26 cellular contexts compared by ENCODE assay signal in genomic region chr13:52393572-52394357, GRCh38. TPM values are rescaled to one million over a fixed set of nuclear protein-coding genes. Genes with fewer than 3 reads are reported as not detected.
DNase-seq lines count a peak whose midpoint lies in the region; ATAC-seq and TF ChIP-seq lines count a peak whose summit lies in the region.
"Had no signal": no experiment of that assay in that cellular context is flagged by ENCODE, and none has a peak within 500 bp of the region (broad histone marks: within the 10 kb centered on the region; RNA-seq: fewer than 3 reads in every experiment).

No MANE protein-coding gene starts in this region.

- peak; percentile 41 for DNase-seq in GM23248
- peak; percentile 53 to 70 for DNase-seq in lung microvascular endothelial cell (ENCODE audit: low read depth in 2 of 2)
- DNase-seq in progenitor cell of endocrine pancreas (ENCODE audit: low spot score, unreplicated experiment), result no peak
- no peak for DNase-seq in stimulated activated CD4-positive, alpha-beta T cell treated with anti-CD3 and anti-CD28 coated beads, Interleukin-2, amount 100 ng/mL, for 48 hours
- DNase-seq in left cardiac atrium, result no peak
- DNase-seq: C1 segment of cervical spinal cord; CD8-positive, alpha-beta T cell; DMS 273 treated with DMSO at 0.1 percent for 48 hours; DMS79 treated with DMSO at 0.1 percent for 48 hours; GF-D8; NCI-H1048; NCI-H1417; NCI-H2029 treated with DMSO at 0.1 percent for 48 hours; NCI-H446 treated with DMSO at 0.1 percent for 48 hours; NCI-H526; NK-92 treated with Interleukin-12 subunit alpha and Interleukin-12 subunit beta, amount 100 ng/mL, for 24 hours; PC-9; RPMI8226; SHP77 treated with DMSO at 0.1 percent for 48 hours had no signal

- H4K20me1 ChIP-seq in GM23248 (ENCODE audit: insufficient read depth), result no peaks in the 10 kb centered on the region

- H3K9me3 Mint-ChIP-seq in progenitor cell of endocrine pancreas (ENCODE audit: low read depth), result no peaks in the 10 kb centered on the region
- H3K9me3 Mint-ChIP-seq: CD8-positive, alpha-beta T cell; GM23338 had no signal

- TF ChIP-seq CTCF in progenitor cell of endocrine pancreas (IDR thresholded peaks at IDR 0.05; ENCODE audit: unreplicated experiment), result no peak

- H3K36me3 Mint-ChIP-seq in progenitor cell of endocrine pancreas (ENCODE audit: insufficient read depth), result no peaks in the 10 kb centered on the region
- H3K36me3 Mint-ChIP-seq: CD8-positive, alpha-beta T cell had no signal

- 0 out of 2 replicates have a peak, but pooled peaks cover 4% of the 10 kb centered on the region for H3K79me2 ChIP-seq in GM23248 (ENCODE audit: insufficient read depth)

- no peaks in the 10 kb centered on the region for H3K27me3 ChIP-seq in GM23248 (replicated peaks; ENCODE audit: insufficient read depth)

- H2AFZ ChIP-seq in GM23248, result no peak overlapping the region
- H2AFZ ChIP-seq: GM23338, PC-9 had no signal

- H3K9me3 ChIP-seq in GM23248 (ENCODE audit: low read depth), result no peaks in the 10 kb centered on the region
- H3K9me3 ChIP-seq: HAP-1 had no signal

- peaks cover 9% of the 10 kb centered on the region for H3K27me3 Mint-ChIP-seq in progenitor cell of endocrine pancreas

- H3K4me2 ChIP-seq in GM23248 (ENCODE audit: unreplicated experiment), result no peak overlapping the region
- H3K4me2 ChIP-seq: GM23338, KMS-11, PC-9 had no signal

- ATAC-seq in GM21619 (IDR thresholded peaks at IDR 0.05; ENCODE audit: unreplicated experiment) (no peak), GM21576 (IDR thresholded peaks at IDR 0.05; ENCODE audit: unreplicated experiment) (no peak), left cardiac atrium (no peak)
- ATAC-seq: CD8-positive, alpha-beta T cell; GM23338 had no signal

- H3K27ac Mint-ChIP-seq in progenitor cell of endocrine pancreas, result peak overlapping the region; percentile 54
- H3K27ac Mint-ChIP-seq: CD8-positive, alpha-beta T cell; GM23338 had no signal

- intact Hi-C loops in left cardiac atrium (cut with DNase I), result loop anchor here in 1 of 2 donors (10.0 kb wide), 1 partner anchor 61 kb away; the partner anchor contains the start of genes CKAP2 and VPS36

- no peaks in the 10 kb centered on the region; the same call in 1 of the 2 replicates for H3K36me3 ChIP-seq in GM23248 (ENCODE audit: low read depth)
- H3K36me3 ChIP-seq: HAP-1 had no signal

- H3K9me2 ChIP-seq in GM23248 (ENCODE audit: insufficient read depth), result no peaks in the 10 kb centered on the region

- no peak overlapping the region for H3K4me3 ChIP-seq in GM23248
- H3K4me3 ChIP-seq: GM23338, HAP-1, PC-9 had no signal

- no peaks in the 10 kb centered on the region for H3F3A ChIP-seq in GM23248 (ENCODE audit: insufficient read depth)

- H3K4me3 Mint-ChIP-seq in progenitor cell of endocrine pancreas (ENCODE audit: low read depth), result no peak overlapping the region
- H3K4me3 Mint-ChIP-seq: CD8-positive, alpha-beta T cell; GM23338; IgD-negative memory B cell had no signal

- H3K4me1 Mint-ChIP-seq in progenitor cell of endocrine pancreas (ENCODE audit: low read depth), result peaks cover 1% of the 10 kb centered on the region
- H3K4me1 Mint-ChIP-seq: GM23338, IgD-negative memory B cell had no signal

- no peak overlapping the region for H3K9ac ChIP-seq in GM23248
- H3K9ac ChIP-seq: KMS-11 had no signal

- in situ Hi-C loops in GM23248 (cut with MboI), result no loop called here

- H3K27ac ChIP-seq in GM23248 (no peak overlapping the region), cingulate gyrus (ENCODE audit: low read depth, low read length) (peak overlapping the region; percentile 39)
- H3K27ac ChIP-seq: KMS-11, PC-9 had no signal

- H3K4me1 ChIP-seq in GM23248 (ENCODE audit: insufficient read depth), result no peaks in the 10 kb centered on the region
- H3K4me1 ChIP-seq: HAP-1 had no signal

- WGBS in GM23248 (ENCODE audit: low coverage in 1 of 2, low lambda C conversion rate in 2 of 2, missing lambda C conversion rate in 2 of 2), 2 experiments, result 91% methylated on average over 8 of the region's 8 CpGs

RNA-seq across cellular contexts. Expression of gene THSD1, which starts 12.2 kb away (rescaled TPM):
- total RNA-seq in GM23248 (2014; rRNA removed; shearing (Covaris generic)), result 11.4 and 11.6 TPM in 2 replicates
- polyA plus RNA-seq in GM23248 (2016; fragmentation: Nextera tagmentation; extraction: Ambion mirVana), result 11.5 and 12.0 TPM in 2 replicates
- 39.7 and 77.2 TPM in 2 replicates for total RNA-seq in lung microvascular endothelial cell
- 1.7 TPM in 2 replicates for total RNA-seq in progenitor cell of endocrine pancreas
- total RNA-seq in left cardiac atrium, result 1 to 10 TPM; 6.4 to 7.2 TPM
- polyA plus RNA-seq: GM23338 had no signal

RNA-seq across cellular contexts. Expression of gene VPS36, which starts 56.7 kb away (rescaled TPM):
- total RNA-seq in GM23248 (2014; rRNA removed; shearing (Covaris generic)), result 34.7 and 55.1 TPM in 2 replicates
- polyA plus RNA-seq in GM23248 (2016; fragmentation: Nextera tagmentation; extraction: Ambion mirVana), result 34.6 and 42.6 TPM in 2 replicates
- 13.5 and 26.6 TPM in 2 replicates for total RNA-seq in lung microvascular endothelial cell
- total RNA-seq in progenitor cell of endocrine pancreas, result 48.9 and 49.6 TPM in 2 replicates
- total RNA-seq in left cardiac atrium, result 10 to 100 TPM; 34.1 to 38.5 TPM

Comparison
In these comparisons a context has a peak if more than half of its experiments do, and no peak if none do; other contexts are left out.
1. DNase-seq: peak in GM23248 (single experiment) and lung microvascular endothelial cell (2 of 2); none in progenitor cell of endocrine pancreas (single experiment), stimulated activated CD4-positive, alpha-beta T cell treated with anti-CD3 and anti-CD28 coated beads, Interleukin-2, amount 100 ng/mL, for 48 hours (0 of 2) and left cardiac atrium (single experiment).